ENCODE assay signal across 30 cellular contexts in the genomic region with DNA sequence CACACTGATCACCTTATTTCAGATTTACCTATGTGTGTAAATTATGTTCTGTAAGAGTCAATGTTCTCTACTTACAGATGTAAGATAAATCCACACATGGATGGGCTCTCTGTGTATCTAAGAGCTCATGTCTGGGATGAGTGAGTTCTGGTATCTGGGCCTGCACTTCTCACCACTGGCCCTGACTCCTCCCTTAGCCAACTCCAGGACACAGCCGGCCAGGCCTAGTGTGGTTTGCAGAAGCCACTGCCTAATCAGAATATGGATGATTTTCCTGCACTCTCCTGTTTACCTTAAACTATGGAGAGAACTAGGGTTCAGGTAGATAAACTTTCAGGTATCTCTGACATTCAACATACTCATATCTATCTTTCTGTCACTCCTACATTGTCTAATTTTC.
"Had no signal": no experiment of that assay in that cellular context is flagged by ENCODE, and none has a peak within 500 bp of the region (broad histone marks: within the 10 kb centered on the region; RNA-seq: fewer than 3 reads in every experiment).

No MANE protein-coding gene starts in this region.

- H3K4me1 ChIP-seq: SJCRH30 had no signal

- H3K4me2 ChIP-seq: KMS-11 had no signal

- H3K36me3 ChIP-seq: brain microvascular endothelial cell, SJCRH30 had no signal

- H3K27me3 ChIP-seq: brain microvascular endothelial cell had no signal

- H3K27ac ChIP-seq: brain microvascular endothelial cell, KMS-11, SJCRH30, SK-N-MC had no signal

- ATAC-seq: activated CD8-positive, alpha-beta T cell treated with anti-CD3 and anti-CD28 coated beads for 36 hours; activated T-cell treated with anti-CD3 and anti-CD28 coated beads, Interleukin-2, amount 50 U/mL, for 72 hours; activated T-helper 17 cell treated with anti-CD3 and anti-CD28 coated beads, Interleukin-2, amount 50 U/mL, for 72 hours had no signal

- H3K9ac ChIP-seq: KMS-11 had no signal

- H3K4me3 ChIP-seq: SJCRH30, SK-N-MC had no signal

- FAIRE-seq: TTC549 had no signal

- DNase-seq: activated CD4-positive, alpha-beta T cell treated with anti-CD3 and anti-CD28 coated beads, Interleukin-2, amount 10 ng/mL, durations not matched to agents 24 days and 14 days; activated CD4-positive, alpha-beta T cell treated with anti-CD3 and anti-CD28 coated beads, Interleukin-2, amount 50 U/mL, for 4 hours; activated CD8-positive, alpha-beta T cell treated with anti-CD3 and anti-CD28 coated beads for 36 hours; activated effector memory CD4-positive, alpha-beta T cell treated with anti-CD3 and anti-CD28 coated beads, Interleukin-2, amount 50 U/mL, for 16 hours; activated naive CD4-positive, alpha-beta T cell; activated naive CD4-positive, alpha-beta T cell treated with anti-CD3 and anti-CD28 coated beads, Interleukin-2, amount 50 U/mL, for 16 hours; activated naive CD8-positive, alpha-beta T cell treated with anti-CD3 and anti-CD28 coated beads for 36 hours; activated T-cell treated with anti-CD3 and anti-CD28 coated beads, Interleukin-2, amount 50 U/mL, for 1 hour; activated T-cell treated with anti-CD3 and anti-CD28 coated beads, Interleukin-2, amount 50 U/mL, for 72 hours; amniotic stem cell; aorta; brain microvascular endothelial cell; central memory CD4-positive, alpha-beta T cell; NCI-H1092 treated with DMSO at 0.1 percent for 48 hours; NCI-H1417; NCI-H187 treated with DMSO at 0.1 percent for 48 hours; NCI-H2081 treated with DMSO at 0.1 percent for 48 hours; NCI-H226; NCI-H446 treated with DMSO at 0.1 percent for 48 hours; NCI-H524; NCI-H748 treated with DMSO at 0.1 percent for 48 hours; NK-92 treated with Interleukin-12 subunit alpha and Interleukin-12 subunit beta, amount 100 ng/mL, for 24 hours; OCI-M1; SHP77; SJCRH30; T1000 had no signal

- H3K9me3 ChIP-seq: SJCRH30 had no signal
